23 cellular contexts compared by ENCODE assay signal in the genomic region with DNA sequence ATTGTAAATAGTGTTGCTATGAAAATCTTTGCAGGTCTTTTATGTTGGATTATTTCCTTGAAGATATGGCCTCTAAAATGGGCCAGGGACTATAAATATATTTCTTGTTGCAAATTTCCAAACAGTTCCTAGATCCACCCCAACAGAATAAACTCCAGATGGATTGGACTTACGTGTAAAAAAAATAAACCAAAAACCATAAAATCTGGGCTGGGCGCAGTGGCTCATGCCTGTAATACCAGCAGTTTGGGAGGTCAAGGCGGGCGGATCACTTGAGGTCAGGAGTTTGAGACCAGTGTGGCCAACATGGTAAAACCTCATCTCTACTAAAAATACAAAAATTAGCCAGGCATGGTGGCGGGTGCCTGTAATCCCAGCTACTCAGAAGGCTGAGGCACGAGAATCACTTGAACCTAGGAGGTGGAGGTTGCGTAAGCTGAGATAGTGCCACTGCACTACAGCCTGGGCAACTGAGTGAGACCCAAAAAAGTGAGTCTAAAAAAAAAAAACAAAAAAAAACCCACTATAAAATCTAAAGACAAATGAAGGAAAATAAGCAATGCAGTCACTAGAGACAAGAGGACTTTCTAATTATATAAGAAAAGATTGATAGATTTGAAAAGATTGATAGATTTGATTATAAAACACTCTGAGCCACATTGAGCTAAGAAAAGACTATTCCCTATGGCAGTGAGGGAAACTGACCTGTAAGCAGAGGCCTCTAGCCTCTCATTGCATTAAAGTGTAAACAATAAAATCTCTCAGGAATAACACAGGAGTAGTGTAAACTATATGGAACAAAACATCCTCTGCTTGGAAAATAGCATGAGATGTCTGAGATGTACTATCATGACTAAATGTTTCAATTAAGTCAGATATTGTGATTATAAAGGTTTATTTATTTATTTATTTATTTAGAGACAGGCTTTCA. TPM values are rescaled to one million over a fixed set of nuclear protein-coding genes. Genes with fewer than 3 reads are reported as not detected.
A peak's percentile ranks its signal among the peaks of the same experiment; 100 is the strongest.
DNase-seq lines count a peak whose midpoint lies in the region; ATAC-seq and TF ChIP-seq lines count a peak whose summit lies in the region.
"Had no signal": no experiment of that assay in that cellular context is flagged by ENCODE, and none has a peak within 500 bp of the region (broad histone marks: within the 10 kb centered on the region; RNA-seq: fewer than 3 reads in every experiment).

No MANE protein-coding gene starts in this region.

- intact Hi-C loops in transverse colon (cut with DNase I; ENCODE audit: low total_unique reads): no loop called here

- H3K27me3 ChIP-seq in SJSA1 (replicated peaks) (no peaks in the 10 kb centered on the region), transverse colon (no peaks in the 10 kb centered on the region)
- H3K27me3 ChIP-seq: BLaER1, gastrocnemius medialis, pancreas, thyroid gland had no signal

- peak; percentile 60 for DNase-seq in EL
- DNase-seq in SJSA1 (ENCODE audit: low read depth in 1 of 2, low spot score in 2 of 2): peak; percentile 72 to 74
- peak; percentile 81 to 85 for DNase-seq in foreskin fibroblast
- peak; percentile 67 for DNase-seq in transverse colon
- no peak for DNase-seq in GM10266 (ENCODE audit: extremely low spot score)
- DNase-seq in activated CD8-positive, alpha-beta memory T cell treated with anti-CD3 and anti-CD28 coated beads, Interleukin-2, amount 50 U/mL, for 4 hours: no peak
- DNase-seq: activated CD4-positive, alpha-beta T cell treated with anti-CD3 and anti-CD28 coated beads, Interleukin-2, amount 10 ng/mL, durations not matched to agents 7 days and 5 days; activated effector memory CD4-positive, alpha-beta T cell treated with Interleukin-2 at 50 U/mL for 16 hours; cortex of kidney; gastrocnemius medialis; naive thymus-derived CD4-positive, alpha-beta T cell; NCI-H1930; NCI-H345; OCI-M1; pancreas; SHP77 treated with DMSO at 0.1 percent for 48 hours; stimulated activated CD4-positive, alpha-beta T cell treated with anti-CD3 and anti-CD28 coated beads, Interleukin-2, amount 100 ng/mL, for 24 hours; stimulated activated naive CD4-positive, alpha-beta T cell; T-helper 2 cell; thyroid gland had no signal

- H3K9me3 ChIP-seq in SJSA1 (replicated peaks) (no peaks in the 10 kb centered on the region), transverse colon (no peaks in the 10 kb centered on the region)
- H3K9me3 ChIP-seq: BLaER1, gastrocnemius medialis, pancreas, thyroid gland had no signal

- no peak overlapping the region; the same call in 1 of the 2 replicates for H3K27ac ChIP-seq in SJSA1
- peak overlapping the region; percentile 70 to 79 (median 75) for H3K27ac ChIP-seq in transverse colon
- H3K27ac ChIP-seq: BLaER1, gastrocnemius medialis, pancreas, thyroid gland had no signal

- TF ChIP-seq CTCF in foreskin fibroblast (IDR thresholded peaks at IDR 0.05; ENCODE audit: low read depth, low read length) (no peak), transverse colon (IDR thresholded peaks at IDR 0.05) (no peak), GM10266 (IDR thresholded peaks at IDR 0.05; ENCODE audit: control insufficient read depth, insufficient read depth, low read depth, missing control alignments) (no peak)

- H3K36me3 ChIP-seq in SJSA1 (no peaks in the 10 kb centered on the region), transverse colon (no peaks in the 10 kb centered on the region)
- H3K36me3 ChIP-seq: BLaER1, gastrocnemius medialis, pancreas, thyroid gland had no signal

- TF ChIP-seq EP300 in transverse colon (IDR thresholded peaks at IDR 0.05; ENCODE audit: low read depth): no peak

- TF ChIP-seq POLR2A in transverse colon (IDR thresholded peaks at IDR 0.05): no peak

- 56 to 71% methylated on average over 3 to 7 of the region's 7 CpGs for WGBS in transverse colon (ENCODE audit: low coverage in 1 of 2), 2 donors

- peaks cover 23% of the 10 kb centered on the region for H3K4me1 ChIP-seq in SJSA1 (replicated peaks)
- H3K4me1 ChIP-seq in transverse colon: peaks cover 16 to 51% (median 31%) of the 10 kb centered on the region in 4 donors
- H3K4me1 ChIP-seq: pancreas had no signal

- H3K4me3 ChIP-seq in SJSA1 (no peak overlapping the region), foreskin fibroblast (ENCODE audit: low read depth in 1 of 2, low read length in 2 of 2) (no peak overlapping the region), transverse colon (no peak overlapping the region)
- H3K4me3 ChIP-seq: BLaER1, gastrocnemius medialis, K562, pancreas, thyroid gland had no signal

- ATAC-seq in HG02759 (IDR thresholded peaks at IDR 0.05; ENCODE audit: unreplicated experiment): no peak
- ATAC-seq: gastrocnemius medialis; K562; naive thymus-derived CD4-positive, alpha-beta T cell; pancreas had no signal

- in situ Hi-C loops in transverse colon (cut with MboI; ENCODE audit: low pct_ligation_motif_present in 1 of 4, low pct_unique_long_range_greater_than_20kb in 1 of 4, low sequenced_read_pairs in 3 of 4): no loop called here

RNA-seq across cellular contexts. Expression of a gene that starts 25.6 kb away (rescaled TPM):
- 115 and 172 TPM in 2 replicates for total RNA-seq in SJSA1 (2014; rRNA removed; shearing (Covaris generic))
- total RNA-seq in transverse colon: 1,000 to 10,000 TPM in 1 of 4 donors, 100 to 1,000 TPM in 3; 362 to 1,916 (median 456) TPM

Comparison
In these comparisons a context has a peak if more than half of its experiments do, and no peak if none do; other contexts are left out.
1. DNase-seq: peak in EL (single experiment), SJSA1 (2 of 2), foreskin fibroblast (2 of 2) and transverse colon (single experiment); none in GM10266 (single experiment) and activated CD8-positive, alpha-beta memory T cell treated with anti-CD3 and anti-CD28 coated beads, Interleukin-2, amount 50 U/mL, for 4 hours (single experiment).